ENCODE assay signal across 1 cellular context in the genomic region with DNA sequence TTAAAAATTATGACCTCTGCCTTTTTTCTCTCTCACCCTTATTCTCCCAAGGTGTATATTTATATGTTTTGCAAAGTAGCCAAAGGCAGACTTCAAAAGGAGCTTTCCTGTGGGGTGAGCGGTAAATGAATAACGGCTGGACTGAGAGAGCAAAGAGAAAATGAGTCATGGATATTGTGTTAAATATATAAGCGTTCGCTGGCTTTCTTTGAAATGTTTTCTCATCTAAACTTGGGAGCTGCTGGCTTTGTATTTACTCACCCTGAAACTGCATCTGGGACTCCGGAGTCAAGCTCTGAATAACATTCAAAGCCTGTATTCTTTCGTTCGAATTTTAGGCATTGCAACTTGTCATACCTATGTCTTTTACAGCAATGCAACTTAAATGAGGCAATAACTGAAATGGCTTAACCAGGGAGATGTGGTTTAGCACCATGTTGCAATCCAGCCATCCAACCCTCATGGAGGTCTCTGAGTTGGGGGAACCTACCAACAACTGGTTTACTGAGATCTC.
TF ChIP-seq lines count a peak whose summit lies in the region.

No MANE protein-coding gene starts in this region.

TF ChIP-seq in HepG2, 621 proteins besides CTCF, POLR2A, EP300 and RAD21 (continued from another document and continues in another):
- TF ChIP-seq, protein P1, sequence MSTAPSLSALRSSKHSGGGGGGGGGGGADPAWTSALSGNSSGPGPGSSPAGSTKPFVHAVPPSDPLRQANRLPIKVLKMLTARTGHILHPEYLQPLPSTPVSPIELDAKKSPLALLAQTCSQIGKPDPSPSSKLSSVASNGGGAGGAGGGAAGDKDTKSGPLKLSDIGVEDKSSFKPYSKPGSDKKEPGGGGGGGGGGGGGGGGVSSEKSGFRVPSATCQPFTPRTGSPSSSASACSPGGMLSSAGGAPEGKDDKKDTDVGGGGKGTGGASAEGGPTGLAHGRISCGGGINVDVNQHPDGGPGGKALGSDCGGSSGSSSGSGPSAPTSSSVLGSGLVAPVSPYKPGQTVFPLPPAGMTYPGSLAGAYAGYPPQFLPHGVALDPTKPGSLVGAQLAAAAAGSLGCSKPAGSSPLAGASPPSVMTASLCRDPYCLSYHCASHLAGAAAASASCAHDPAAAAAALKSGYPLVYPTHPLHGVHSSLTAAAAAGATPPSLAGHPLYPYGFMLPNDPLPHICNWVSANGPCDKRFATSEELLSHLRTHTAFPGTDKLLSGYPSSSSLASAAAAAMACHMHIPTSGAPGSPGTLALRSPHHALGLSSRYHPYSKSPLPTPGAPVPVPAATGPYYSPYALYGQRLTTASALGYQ (CRISPR knock-in tag; IDR thresholded peaks at IDR 0.05) = peak; percentile 90; the same call in 1 of the 2 replicates
- no peak for TF ChIP-seq ZNF225 (CRISPR knock-in tag; IDR thresholded peaks at IDR 0.05)
- TF ChIP-seq ZNF562 (CRISPR knock-in tag; IDR thresholded peaks at IDR 0.05; ENCODE audit: borderline replicate concordance) = no peak
- no peak for TF ChIP-seq TBL1XR1 (IDR thresholded peaks at IDR 0.05; ENCODE audit: borderline replicate concordance, low read length, partially characterized antibody)
- TF ChIP-seq, protein P2, sequence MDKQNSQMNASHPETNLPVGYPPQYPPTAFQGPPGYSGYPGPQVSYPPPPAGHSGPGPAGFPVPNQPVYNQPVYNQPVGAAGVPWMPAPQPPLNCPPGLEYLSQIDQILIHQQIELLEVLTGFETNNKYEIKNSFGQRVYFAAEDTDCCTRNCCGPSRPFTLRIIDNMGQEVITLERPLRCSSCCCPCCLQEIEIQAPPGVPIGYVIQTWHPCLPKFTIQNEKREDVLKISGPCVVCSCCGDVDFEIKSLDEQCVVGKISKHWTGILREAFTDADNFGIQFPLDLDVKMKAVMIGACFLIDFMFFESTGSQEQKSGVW (CRISPR knock-in tag; IDR thresholded peaks at IDR 0.05; ENCODE audit: borderline replicate concordance) = no peak
- no peak for TF ChIP-seq ZNF782 (CRISPR knock-in tag; IDR thresholded peaks at IDR 0.05; ENCODE audit: borderline replicate concordance)
- TF ChIP-seq GABPB1 (CRISPR knock-in tag; IDR thresholded peaks at IDR 0.05) = no peak
- peak; percentile 84 for TF ChIP-seq HMG20A (CRISPR knock-in tag; IDR thresholded peaks at IDR 0.05; ENCODE audit: borderline replicate concordance)
- TF ChIP-seq PLRG1 (conservative IDR thresholded peaks at IDR 0.05) = no peak
- TF ChIP-seq, protein P3, sequence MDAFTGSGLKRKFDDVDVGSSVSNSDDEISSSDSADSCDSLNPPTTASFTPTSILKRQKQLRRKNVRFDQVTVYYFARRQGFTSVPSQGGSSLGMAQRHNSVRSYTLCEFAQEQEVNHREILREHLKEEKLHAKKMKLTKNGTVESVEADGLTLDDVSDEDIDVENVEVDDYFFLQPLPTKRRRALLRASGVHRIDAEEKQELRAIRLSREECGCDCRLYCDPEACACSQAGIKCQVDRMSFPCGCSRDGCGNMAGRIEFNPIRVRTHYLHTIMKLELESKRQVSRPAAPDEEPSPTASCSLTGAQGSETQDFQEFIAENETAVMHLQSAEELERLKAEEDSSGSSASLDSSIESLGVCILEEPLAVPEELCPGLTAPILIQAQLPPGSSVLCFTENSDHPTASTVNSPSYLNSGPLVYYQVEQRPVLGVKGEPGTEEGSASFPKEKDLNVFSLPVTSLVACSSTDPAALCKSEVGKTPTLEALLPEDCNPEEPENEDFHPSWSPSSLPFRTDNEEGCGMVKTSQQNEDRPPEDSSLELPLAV (CRISPR knock-in tag; conservative IDR thresholded peaks at IDR 0.05; ENCODE audit: low read depth) = no peak
- TF ChIP-seq MYC (CRISPR knock-in tag; IDR thresholded peaks at IDR 0.05; ENCODE audit: borderline replicate concordance) = no peak
- TF ChIP-seq ZNF207 (IDR thresholded peaks at IDR 0.05; ENCODE audit: borderline replicate concordance) = no peak
- TF ChIP-seq NFKB2 (CRISPR knock-in tag; IDR thresholded peaks at IDR 0.05; ENCODE audit: borderline replicate concordance) = no peak
- no peak for TF ChIP-seq SKI (IDR thresholded peaks at IDR 0.05; ENCODE audit: partially characterized antibody)
- no peak for TF ChIP-seq SRSF4 (IDR thresholded peaks at IDR 0.05; ENCODE audit: low read depth, low read length, poor library complexity, severe bottlenecking)
- TF ChIP-seq ZNF3 (CRISPR knock-in tag; IDR thresholded peaks at IDR 0.05) = no peak
- TF ChIP-seq, protein P4, sequence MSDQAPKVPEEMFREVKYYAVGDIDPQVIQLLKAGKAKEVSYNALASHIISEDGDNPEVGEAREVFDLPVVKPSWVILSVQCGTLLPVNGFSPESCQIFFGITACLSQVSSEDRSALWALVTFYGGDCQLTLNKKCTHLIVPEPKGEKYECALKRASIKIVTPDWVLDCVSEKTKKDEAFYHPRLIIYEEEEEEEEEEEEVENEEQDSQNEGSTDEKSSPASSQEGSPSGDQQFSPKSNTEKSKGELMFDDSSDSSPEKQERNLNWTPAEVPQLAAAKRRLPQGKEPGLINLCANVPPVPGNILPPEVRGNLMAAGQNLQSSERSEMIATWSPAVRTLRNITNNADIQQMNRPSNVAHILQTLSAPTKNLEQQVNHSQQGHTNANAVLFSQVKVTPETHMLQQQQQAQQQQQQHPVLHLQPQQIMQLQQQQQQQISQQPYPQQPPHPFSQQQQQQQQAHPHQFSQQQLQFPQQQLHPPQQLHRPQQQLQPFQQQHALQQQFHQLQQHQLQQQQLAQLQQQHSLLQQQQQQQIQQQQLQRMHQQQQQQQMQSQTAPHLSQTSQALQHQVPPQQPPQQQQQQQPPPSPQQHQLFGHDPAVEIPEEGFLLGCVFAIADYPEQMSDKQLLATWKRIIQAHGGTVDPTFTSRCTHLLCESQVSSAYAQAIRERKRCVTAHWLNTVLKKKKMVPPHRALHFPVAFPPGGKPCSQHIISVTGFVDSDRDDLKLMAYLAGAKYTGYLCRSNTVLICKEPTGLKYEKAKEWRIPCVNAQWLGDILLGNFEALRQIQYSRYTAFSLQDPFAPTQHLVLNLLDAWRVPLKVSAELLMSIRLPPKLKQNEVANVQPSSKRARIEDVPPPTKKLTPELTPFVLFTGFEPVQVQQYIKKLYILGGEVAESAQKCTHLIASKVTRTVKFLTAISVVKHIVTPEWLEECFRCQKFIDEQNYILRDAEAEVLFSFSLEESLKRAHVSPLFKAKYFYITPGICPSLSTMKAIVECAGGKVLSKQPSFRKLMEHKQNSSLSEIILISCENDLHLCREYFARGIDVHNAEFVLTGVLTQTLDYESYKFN (CRISPR knock-in tag; conservative IDR thresholded peaks at IDR 0.05) = peak; percentile 90
- TF ChIP-seq CENPT (CRISPR knock-in tag; IDR thresholded peaks at IDR 0.05; ENCODE audit: low read depth) = no peak
- no peak for TF ChIP-seq MAF1 (CRISPR knock-in tag; IDR thresholded peaks at IDR 0.05; ENCODE audit: borderline replicate concordance)
- no peak for TF ChIP-seq NFIB (CRISPR knock-in tag; IDR thresholded peaks at IDR 0.05; ENCODE audit: borderline replicate concordance)
- TF ChIP-seq MTA1 (CRISPR knock-in tag; IDR thresholded peaks at IDR 0.05; ENCODE audit: borderline replicate concordance) = no peak
- TF ChIP-seq ZNF644 (CRISPR knock-in tag; IDR thresholded peaks at IDR 0.05; ENCODE audit: low read depth) = peak; percentile 98
- TF ChIP-seq ZNF234 (CRISPR knock-in tag; conservative IDR thresholded peaks at IDR 0.05) = no peak
- TF ChIP-seq, protein P5, sequence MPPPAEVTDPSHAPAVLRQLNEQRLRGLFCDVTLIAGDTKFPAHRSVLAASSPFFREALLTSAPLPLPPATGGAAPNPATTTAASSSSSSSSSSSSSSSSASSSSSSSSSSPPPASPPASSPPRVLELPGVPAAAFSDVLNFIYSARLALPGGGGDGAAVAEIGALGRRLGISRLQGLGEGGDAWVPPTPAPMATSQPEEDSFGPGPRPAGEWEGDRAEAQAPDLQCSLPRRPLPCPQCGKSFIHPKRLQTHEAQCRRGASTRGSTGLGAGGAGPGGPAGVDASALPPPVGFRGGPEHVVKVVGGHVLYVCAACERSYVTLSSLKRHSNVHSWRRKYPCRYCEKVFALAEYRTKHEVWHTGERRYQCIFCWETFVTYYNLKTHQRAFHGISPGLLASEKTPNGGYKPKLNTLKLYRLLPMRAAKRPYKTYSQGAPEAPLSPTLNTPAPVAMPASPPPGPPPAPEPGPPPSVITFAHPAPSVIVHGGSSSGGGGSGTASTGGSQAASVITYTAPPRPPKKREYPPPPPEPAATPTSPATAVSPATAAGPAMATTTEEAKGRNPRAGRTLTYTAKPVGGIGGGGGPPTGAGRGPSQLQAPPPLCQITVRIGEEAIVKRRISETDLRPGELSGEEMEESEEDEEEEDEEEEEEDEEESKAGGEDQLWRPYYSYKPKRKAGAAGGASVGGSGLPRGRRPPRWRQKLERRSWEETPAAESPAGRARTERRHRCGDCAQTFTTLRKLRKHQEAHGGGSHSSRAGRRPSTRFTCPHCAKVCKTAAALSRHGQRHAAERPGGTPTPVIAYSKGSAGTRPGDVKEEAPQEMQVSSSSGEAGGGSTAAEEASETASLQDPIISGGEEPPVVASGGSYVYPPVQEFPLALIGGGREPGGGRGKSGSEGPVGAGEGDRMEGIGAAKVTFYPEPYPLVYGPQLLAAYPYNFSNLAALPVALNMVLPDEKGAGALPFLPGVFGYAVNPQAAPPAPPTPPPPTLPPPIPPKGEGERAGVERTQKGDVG (CRISPR knock-in tag; IDR thresholded peaks at IDR 0.05; ENCODE audit: borderline replicate concordance) = no peak
- TF ChIP-seq HNRNPL (IDR thresholded peaks at IDR 0.05; ENCODE audit: low read depth, low read length) = no peak
- TF ChIP-seq ZSCAN20 (CRISPR knock-in tag; IDR thresholded peaks at IDR 0.05; ENCODE audit: borderline replicate concordance) = peak; percentile 92; the same call in 1 of the 2 replicates
- peak; percentile 30; the same call in 1 of the 2 replicates for TF ChIP-seq HDAC2 (CRISPR knock-in tag; IDR thresholded peaks at IDR 0.05)
- no peak for TF ChIP-seq REXO4 (CRISPR knock-in tag; IDR thresholded peaks at IDR 0.05; ENCODE audit: borderline replicate concordance)
- TF ChIP-seq JUND (CRISPR knock-in tag; IDR thresholded peaks at IDR 0.05) = no peak; the same call in 1 of the 2 replicates
- TF ChIP-seq FOXJ3 (CRISPR knock-in tag; IDR thresholded peaks at IDR 0.05; ENCODE audit: borderline replicate concordance) = peak; percentile 88; the same call in 1 of the 2 replicates
- no peak for TF ChIP-seq ZNF282 (IDR thresholded peaks at IDR 0.05; ENCODE audit: partially characterized antibody)
- no peak for TF ChIP-seq ZNF484 (CRISPR knock-in tag; IDR thresholded peaks at IDR 0.05; ENCODE audit: borderline replicate concordance, low read depth)
- TF ChIP-seq, protein P6, sequence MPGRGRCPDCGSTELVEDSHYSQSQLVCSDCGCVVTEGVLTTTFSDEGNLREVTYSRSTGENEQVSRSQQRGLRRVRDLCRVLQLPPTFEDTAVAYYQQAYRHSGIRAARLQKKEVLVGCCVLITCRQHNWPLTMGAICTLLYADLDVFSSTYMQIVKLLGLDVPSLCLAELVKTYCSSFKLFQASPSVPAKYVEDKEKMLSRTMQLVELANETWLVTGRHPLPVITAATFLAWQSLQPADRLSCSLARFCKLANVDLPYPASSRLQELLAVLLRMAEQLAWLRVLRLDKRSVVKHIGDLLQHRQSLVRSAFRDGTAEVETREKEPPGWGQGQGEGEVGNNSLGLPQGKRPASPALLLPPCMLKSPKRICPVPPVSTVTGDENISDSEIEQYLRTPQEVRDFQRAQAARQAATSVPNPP (CRISPR knock-in tag; IDR thresholded peaks at IDR 0.05) = no peak
- no peak for TF ChIP-seq RELA (CRISPR knock-in tag; IDR thresholded peaks at IDR 0.05)
- TF ChIP-seq ZNF333 (CRISPR knock-in tag; IDR thresholded peaks at IDR 0.05; ENCODE audit: borderline replicate concordance) = no peak
- TF ChIP-seq, protein P7, sequence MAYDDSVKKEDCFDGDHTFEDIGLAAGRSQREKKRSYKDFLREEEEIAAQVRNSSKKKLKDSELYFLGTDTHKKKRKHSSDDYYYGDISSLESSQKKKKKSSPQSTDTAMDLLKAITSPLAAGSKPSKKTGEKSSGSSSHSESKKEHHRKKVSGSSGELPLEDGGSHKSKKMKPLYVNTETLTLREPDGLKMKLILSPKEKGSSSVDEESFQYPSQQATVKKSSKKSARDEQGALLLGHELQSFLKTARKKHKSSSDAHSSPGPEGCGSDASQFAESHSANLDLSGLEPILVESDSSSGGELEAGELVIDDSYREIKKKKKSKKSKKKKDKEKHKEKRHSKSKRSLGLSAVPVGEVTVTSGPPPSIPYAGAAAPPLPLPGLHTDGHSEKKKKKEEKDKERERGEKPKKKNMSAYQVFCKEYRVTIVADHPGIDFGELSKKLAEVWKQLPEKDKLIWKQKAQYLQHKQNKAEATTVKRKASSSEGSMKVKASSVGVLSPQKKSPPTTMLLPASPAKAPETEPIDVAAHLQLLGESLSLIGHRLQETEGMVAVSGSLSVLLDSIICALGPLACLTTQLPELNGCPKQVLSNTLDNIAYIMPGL (CRISPR knock-in tag; IDR thresholded peaks at IDR 0.05; ENCODE audit: borderline replicate concordance in 1 of 2, low read depth in 1 of 2) = no peak
- TF ChIP-seq, protein P8, sequence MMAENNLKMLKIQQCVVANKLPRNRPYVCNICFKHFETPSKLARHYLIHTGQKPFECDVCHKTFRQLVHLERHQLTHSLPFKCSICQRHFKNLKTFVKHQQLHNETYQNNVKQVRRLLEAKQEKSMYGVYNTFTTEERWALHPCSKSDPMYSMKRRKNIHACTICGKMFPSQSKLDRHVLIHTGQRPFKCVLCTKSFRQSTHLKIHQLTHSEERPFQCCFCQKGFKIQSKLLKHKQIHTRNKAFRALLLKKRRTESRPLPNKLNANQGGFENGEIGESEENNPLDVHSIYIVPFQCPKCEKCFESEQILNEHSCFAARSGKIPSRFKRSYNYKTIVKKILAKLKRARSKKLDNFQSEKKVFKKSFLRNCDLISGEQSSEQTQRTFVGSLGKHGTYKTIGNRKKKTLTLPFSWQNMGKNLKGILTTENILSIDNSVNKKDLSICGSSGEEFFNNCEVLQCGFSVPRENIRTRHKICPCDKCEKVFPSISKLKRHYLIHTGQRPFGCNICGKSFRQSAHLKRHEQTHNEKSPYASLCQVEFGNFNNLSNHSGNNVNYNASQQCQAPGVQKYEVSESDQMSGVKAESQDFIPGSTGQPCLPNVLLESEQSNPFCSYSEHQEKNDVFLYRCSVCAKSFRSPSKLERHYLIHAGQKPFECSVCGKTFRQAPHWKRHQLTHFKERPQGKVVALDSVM (CRISPR knock-in tag; IDR thresholded peaks at IDR 0.05) = no peak
- TF ChIP-seq EZH2 (conservative IDR thresholded peaks at IDR 0.05; ENCODE audit: low read depth, low read length) = no peak
- no peak for TF ChIP-seq ZMAT3 (CRISPR knock-in tag; conservative IDR thresholded peaks at IDR 0.05)
- TF ChIP-seq, protein P9, sequence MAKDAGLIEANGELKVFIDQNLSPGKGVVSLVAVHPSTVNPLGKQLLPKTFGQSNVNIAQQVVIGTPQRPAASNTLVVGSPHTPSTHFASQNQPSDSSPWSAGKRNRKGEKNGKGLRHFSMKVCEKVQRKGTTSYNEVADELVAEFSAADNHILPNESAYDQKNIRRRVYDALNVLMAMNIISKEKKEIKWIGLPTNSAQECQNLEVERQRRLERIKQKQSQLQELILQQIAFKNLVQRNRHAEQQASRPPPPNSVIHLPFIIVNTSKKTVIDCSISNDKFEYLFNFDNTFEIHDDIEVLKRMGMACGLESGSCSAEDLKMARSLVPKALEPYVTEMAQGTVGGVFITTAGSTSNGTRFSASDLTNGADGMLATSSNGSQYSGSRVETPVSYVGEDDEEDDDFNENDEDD (CRISPR knock-in tag; IDR thresholded peaks at IDR 0.05; ENCODE audit: borderline replicate concordance) = no peak
- TF ChIP-seq NR2F2 (IDR thresholded peaks at IDR 0.05; ENCODE audit: borderline replicate concordance, low read depth) = peak; percentile 53
- TF ChIP-seq, protein P10, sequence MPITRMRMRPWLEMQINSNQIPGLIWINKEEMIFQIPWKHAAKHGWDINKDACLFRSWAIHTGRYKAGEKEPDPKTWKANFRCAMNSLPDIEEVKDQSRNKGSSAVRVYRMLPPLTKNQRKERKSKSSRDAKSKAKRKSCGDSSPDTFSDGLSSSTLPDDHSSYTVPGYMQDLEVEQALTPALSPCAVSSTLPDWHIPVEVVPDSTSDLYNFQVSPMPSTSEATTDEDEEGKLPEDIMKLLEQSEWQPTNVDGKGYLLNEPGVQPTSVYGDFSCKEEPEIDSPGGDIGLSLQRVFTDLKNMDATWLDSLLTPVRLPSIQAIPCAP (CRISPR knock-in tag; IDR thresholded peaks at IDR 0.05; ENCODE audit: low read depth) = no peak
- peak; percentile 81 for TF ChIP-seq ISL2 (CRISPR knock-in tag; IDR thresholded peaks at IDR 0.05)
